Comparison of ENCODE assay signal across 7 cellular contexts in the genomic region with DNA sequence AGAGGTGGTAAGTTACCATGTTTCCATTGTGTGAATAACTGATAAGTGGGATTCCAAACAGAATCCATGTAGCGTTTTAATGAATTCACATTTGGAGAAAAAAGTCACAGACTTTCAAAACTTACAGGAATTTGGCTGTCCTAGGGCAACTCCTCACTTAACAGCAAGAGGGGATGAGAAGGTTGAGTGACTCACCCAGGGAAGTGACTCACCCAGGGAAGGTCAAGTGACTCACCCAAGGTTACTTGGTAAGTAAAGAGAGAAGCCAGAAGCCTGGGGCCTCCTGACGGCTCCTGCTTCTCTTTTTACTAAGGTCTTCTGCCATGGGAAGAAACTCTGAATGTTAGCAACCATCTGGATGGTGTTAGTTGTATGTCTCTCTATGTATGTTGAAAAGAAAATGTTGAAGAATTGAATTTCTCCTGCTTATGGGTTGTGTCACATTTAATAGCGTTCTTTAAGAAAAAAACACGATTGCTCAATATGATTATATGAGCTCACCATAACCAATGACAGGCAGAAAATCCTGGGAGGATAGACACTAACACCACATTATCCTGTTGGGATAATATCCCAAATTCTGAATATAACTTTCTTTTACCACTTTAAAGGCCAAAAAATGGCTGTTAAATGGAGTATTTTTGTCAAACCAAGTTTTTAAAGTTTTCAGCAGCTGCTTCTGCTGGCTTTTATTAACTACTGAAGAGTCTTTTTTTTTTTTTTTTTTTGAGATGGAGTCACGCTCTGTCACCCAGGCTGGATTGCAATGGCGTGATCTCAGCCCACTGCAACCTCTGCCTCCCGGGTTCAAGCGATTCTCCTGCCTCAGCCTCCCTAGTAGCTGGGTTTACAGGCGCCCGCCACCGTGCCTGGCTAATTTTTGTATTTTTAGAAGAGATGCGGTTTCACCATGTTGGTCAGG.
DNase-seq lines count a peak whose midpoint lies in the region; ATAC-seq and TF ChIP-seq lines count a peak whose summit lies in the region.

No MANE protein-coding gene starts in this region.

- TF ChIP-seq CTCF in brain microvascular endothelial cell (IDR thresholded peaks at IDR 0.05; ENCODE audit: low read depth, low read length, missing control alignments), result no peak

- peak overlapping the region; percentile 1 for H3K27ac Mint-ChIP-seq in T-helper 17 cell

- H3K27me3 ChIP-seq in brain microvascular endothelial cell (replicated peaks), result no peaks in the 10 kb centered on the region

- no peaks in the 10 kb centered on the region for H3K27me3 Mint-ChIP-seq in T-helper 17 cell

- ATAC-seq in GM18858 (IDR thresholded peaks at IDR 0.05; ENCODE audit: unreplicated experiment) (peak; percentile 33), HG03469 (IDR thresholded peaks at IDR 0.05; ENCODE audit: unreplicated experiment) (peak; percentile 62), T-helper 17 cell (peak; percentile 52), left colon (peak; percentile 98), GM21515 (IDR thresholded peaks at IDR 0.05; ENCODE audit: unreplicated experiment) (no peak)

- H3K4me3 Mint-ChIP-seq in T-helper 17 cell, result no peak overlapping the region

- H3K27ac ChIP-seq in brain microvascular endothelial cell, result peak overlapping the region; percentile 97

- H3K4me3 ChIP-seq in brain microvascular endothelial cell (ENCODE audit: low read depth, low read length), result no peak overlapping the region

- H3K36me3 ChIP-seq in brain microvascular endothelial cell (replicated peaks), result no peaks in the 10 kb centered on the region

- H3K9me3 ChIP-seq in T-helper 17 cell (ENCODE audit: control insufficient read depth, low read length, poor library complexity, severe bottlenecking), result no peaks in the 10 kb centered on the region

- no peaks in the 10 kb centered on the region for H3K4me1 Mint-ChIP-seq in T-helper 17 cell

- intact Hi-C loops in left colon (cut with DNase I, micrococcal nuclease), result no loop called here

- in situ Hi-C loops in brain microvascular endothelial cell (cut with HindIII; ENCODE audit: low pct_ligation_motif_present, low sequenced_read_pairs), result no loop called here

- DNase-seq in T-helper 17 cell, result no peak
- peak; percentile 100 for DNase-seq in brain microvascular endothelial cell
- DNase-seq in left colon, result peak; percentile 52 to 74
- DNase-seq in stimulated activated CD4-positive, alpha-beta T cell treated with anti-CD3 and anti-CD28 coated beads, TNF-alpha, amount 100 ng/mL, for 24 hours (ENCODE audit: low read depth in 3 of 3), result peak; percentile 38 to 61 (median 43)

- H3K36me3 Mint-ChIP-seq in T-helper 17 cell (ENCODE audit: low read depth), result no peaks in the 10 kb centered on the region

Comparison
In these comparisons a context has a peak if more than half of its experiments do, and no peak if none do; other contexts are left out.
1. DNase-seq: peak in brain microvascular endothelial cell (single experiment), left colon (2 of 2) and stimulated activated CD4-positive, alpha-beta T cell treated with anti-CD3 and anti-CD28 coated beads, TNF-alpha, amount 100 ng/mL, for 24 hours (3 of 3); none in T-helper 17 cell (0 of 3).